25 cellular contexts compared by ENCODE assay signal in the genomic region with DNA sequence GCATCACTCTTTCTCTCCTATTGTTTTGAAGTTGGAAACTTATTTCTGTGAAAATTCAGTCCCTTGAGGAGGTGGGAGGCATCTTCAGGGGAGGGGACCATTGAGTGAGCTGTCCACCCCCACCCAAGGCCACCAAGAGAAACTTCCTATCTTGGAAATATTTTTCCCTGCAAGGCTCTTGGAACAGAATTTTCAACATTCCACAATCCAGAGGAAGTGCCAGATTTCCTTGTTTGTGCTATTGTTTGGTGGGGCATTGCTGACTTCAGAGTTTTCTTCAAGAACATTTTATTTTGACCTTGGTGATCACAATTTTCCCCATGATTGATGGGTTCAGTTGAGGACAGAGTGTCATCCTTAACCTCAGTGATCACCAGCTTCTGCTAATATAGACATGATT. TPM values are rescaled to one million over a fixed set of nuclear protein-coding genes. Genes with fewer than 3 reads are reported as not detected.
DNase-seq lines count a peak whose midpoint lies in the region; ATAC-seq and TF ChIP-seq lines count a peak whose summit lies in the region.
"Had no signal": no experiment of that assay in that cellular context is flagged by ENCODE, and none has a peak within 500 bp of the region (broad histone marks: within the 10 kb centered on the region; RNA-seq: fewer than 3 reads in every experiment).

No MANE protein-coding gene starts in this region.

- H3K4me1 Mint-ChIP-seq in MCF 10A (ENCODE audit: insufficient read depth, unreplicated experiment) (no peaks in the 10 kb centered on the region), osteocyte (ENCODE audit: unreplicated experiment) (peaks cover 32% of the 10 kb centered on the region)
- H3K4me1 Mint-ChIP-seq: GM23338 had no signal

- H3K4me3 ChIP-seq in breast epithelium: no peak overlapping the region
- no peak overlapping the region for H3K4me3 ChIP-seq in esophagus squamous epithelium
- no peak overlapping the region for H3K4me3 ChIP-seq in upper lobe of right lung
- H3K4me3 ChIP-seq: GM23338, hepatocyte, lung, suprapubic skin had no signal

- no peak overlapping the region for H3K4me3 Mint-ChIP-seq in MCF 10A (ENCODE audit: unreplicated experiment)
- no peak overlapping the region for H3K4me3 Mint-ChIP-seq in osteocyte (ENCODE audit: unreplicated experiment)
- H3K4me3 Mint-ChIP-seq: CD4-positive, alpha-beta T cell; GM23338; HFFc6 had no signal

- H3K27ac Mint-ChIP-seq in MCF 10A (ENCODE audit: low read depth, unreplicated experiment) (no peak overlapping the region), osteocyte (ENCODE audit: unreplicated experiment) (peak overlapping the region; percentile 72)
- H3K27ac Mint-ChIP-seq: activated naive CD4-positive, alpha-beta T cell treated with anti-CD3 and anti-CD28 coated beads, Interleukin-2, amount 50 U/mL, for 72 hours; CD4-positive, alpha-beta T cell; GM23338; HFFc6 had no signal

- no peaks in the 10 kb centered on the region for H3K4me1 ChIP-seq in breast epithelium
- H3K4me1 ChIP-seq in esophagus squamous epithelium: peaks cover 8 to 43% (median 20%) of the 10 kb centered on the region in 3 donors
- H3K4me1 ChIP-seq in upper lobe of right lung: peaks cover 20% of the 10 kb centered on the region

- H3K36me3 ChIP-seq in breast epithelium (no peaks in the 10 kb centered on the region), esophagus squamous epithelium (no peaks in the 10 kb centered on the region), upper lobe of right lung (no peaks in the 10 kb centered on the region)
- H3K36me3 ChIP-seq: suprapubic skin had no signal

- no peak for ATAC-seq in upper lobe of right lung
- ATAC-seq: GM23338 had no signal

- H3K9me3 ChIP-seq in breast epithelium (no peaks in the 10 kb centered on the region), esophagus squamous epithelium (no peaks in the 10 kb centered on the region), upper lobe of right lung (no peaks in the 10 kb centered on the region)
- H3K9me3 ChIP-seq: suprapubic skin had no signal

- H3K9me3 Mint-ChIP-seq in MCF 10A (ENCODE audit: unreplicated experiment): no peaks in the 10 kb centered on the region
- peaks cover 4% of the 10 kb centered on the region for H3K9me3 Mint-ChIP-seq in osteocyte (ENCODE audit: unreplicated experiment)
- H3K9me3 Mint-ChIP-seq: CD4-positive, alpha-beta T cell had no signal

- CTCF ChIA-PET in MCF 10A (lab: Yijun Ruan, JAX): interaction anchor here (1.2 to 1.3 kb wide), 4 partner anchors 9 to 100 kb away, joined by 3 to 9 read pairs (median 3); no protein-coding TSS in a partner anchor

- POLR2A ChIA-PET in MCF 10A (lab: Yijun Ruan, JAX): no interaction called here

- TF ChIP-seq CTCF in breast epithelium (IDR thresholded peaks at IDR 0.05) (no peak), MCF 10A (IDR thresholded peaks at IDR 0.05; ENCODE audit: unreplicated experiment) (no peak), esophagus squamous epithelium (IDR thresholded peaks at IDR 0.05) (no peak), osteocyte (IDR thresholded peaks at IDR 0.05) (no peak), upper lobe of right lung (IDR thresholded peaks at IDR 0.05) (no peak)

- TF ChIP-seq POLR2A in breast epithelium (IDR thresholded peaks at IDR 0.05): no peak
- TF ChIP-seq POLR2A in esophagus squamous epithelium (IDR thresholded peaks at IDR 0.05): no peak

- intact Hi-C loops in breast epithelium (cut with DNase I; ENCODE audit: low total_unique reads) (no loop called here), MCF 10A (cut with micrococcal nuclease) (no loop called here), esophagus squamous epithelium (cut with DNase I) (no loop called here), upper lobe of right lung (cut with DNase I) (no loop called here)

- DNase-seq in breast epithelium (ENCODE audit: low spot score in 2 of 2): no peak
- DNase-seq in MCF 10A (ENCODE audit: unreplicated experiment): no peak
- no peak for DNase-seq in esophagus squamous epithelium (lab: John Stamatoyannopoulos, UW)
- DNase-seq in osteocyte (ENCODE audit: extremely low spot score, unreplicated experiment): no peak
- DNase-seq in upper lobe of right lung: no peak
- DNase-seq in iPS-NIHi7 (ENCODE audit: extremely low spot score): no peak
- DNase-seq in stimulated activated CD4-positive, alpha-beta T cell treated with anti-CD3 and anti-CD28 coated beads, Interleukin-4, amount 100 ng/mL, for 24 hours: no peak
- no peak for DNase-seq in OCI-M2 (lab: John Stamatoyannopoulos, UW; ENCODE audit: unreplicated experiment)
- DNase-seq: activated CD4-positive, alpha-beta T cell treated with anti-CD3 and anti-CD28 coated beads for 48 hours; aorta; CD4-positive, alpha-beta T cell; central memory CD4-positive, alpha-beta T cell; DMS153; foreskin fibroblast; HFFc6; NCI-H1092; NCI-H2029; stimulated activated CD4-positive, alpha-beta T cell treated with anti-CD3 and anti-CD28 coated beads, Interleukin-1b, Interleukin-23, amount 100 ng/mL, for 48 hours had no signal

- H3K27me3 ChIP-seq in breast epithelium (no peaks in the 10 kb centered on the region), esophagus squamous epithelium (no peaks in the 10 kb centered on the region), upper lobe of right lung (no peaks in the 10 kb centered on the region)
- H3K27me3 ChIP-seq: hepatocyte, suprapubic skin had no signal

- H3K36me3 Mint-ChIP-seq in MCF 10A (ENCODE audit: insufficient read depth, unreplicated experiment) (no peaks in the 10 kb centered on the region), osteocyte (ENCODE audit: unreplicated experiment) (no peaks in the 10 kb centered on the region)

- H3K27me3 Mint-ChIP-seq in MCF 10A (ENCODE audit: insufficient read depth, unreplicated experiment) (peaks cover 10% of the 10 kb centered on the region), osteocyte (ENCODE audit: unreplicated experiment) (no peaks in the 10 kb centered on the region)

- no TSS peak for BruUV-seq in MCF 10A (replicated peaks; lab: Mats Ljungman, UMichigan)

- peak overlapping the region; percentile 46 to 49 for H3K27ac ChIP-seq in breast epithelium
- H3K27ac ChIP-seq in esophagus squamous epithelium: peak overlapping the region in 3 of 4 donors; percentile 55 to 74 (median 63)
- peak overlapping the region; percentile 65 for H3K27ac ChIP-seq in upper lobe of right lung
- H3K27ac ChIP-seq: 22Rv1, hepatocyte had no signal

RNA-seq across cellular contexts. Expression of gene DNASE1L3, which starts 12.0 kb away (rescaled TPM):
- total RNA-seq in breast epithelium (1 to 10 TPM in 2 of 3 donors, under 1 TPM in 1; 0.44 to 9.2 (median 5.6) TPM), MCF 10A (2022) (not detected in 2 replicates), esophagus squamous epithelium (10 to 100 TPM in 3 of 4 donors, 1 to 10 TPM in 1; 8.3 to 15.3 (median 11.9) TPM), osteocyte (not detected in 2 replicates), upper lobe of right lung (125 TPM)
- total RNA-seq: activated naive CD4-positive, alpha-beta T cell treated with anti-CD3 and anti-CD28 coated beads, Interleukin-2, amount 50 U/mL, for 72 hours; GM23338; HFFc6; T-helper 2 cell treated with Interferon-gamma antibody and Interleukin-4, amounts not matched to agents 100 ng/mL and 5 ng/mL, for 36 hours had no signal

RNA-seq across cellular contexts. Expression of gene ABHD6, which starts 38.8 kb away (rescaled TPM):
- total RNA-seq in breast epithelium (10 to 100 TPM; 10.2 to 22.2 (median 13.4) TPM), MCF 10A (2022) (3.4 and 3.9 TPM in 2 replicates), esophagus squamous epithelium (10 to 100 TPM in 1 of 4 donors, 1 to 10 TPM in 3; 5.8 to 16.5 (median 8.9) TPM), osteocyte (7.4 and 7.8 TPM in 2 replicates), upper lobe of right lung (19.1 TPM)
